Comparison of ENCODE assay signal across 8 cellular contexts in genomic region chr17:45316271-45317112, GRCh38. TPM values are rescaled to one million over a fixed set of nuclear protein-coding genes. Genes with fewer than 3 reads are reported as not detected.
DNase-seq lines count a peak whose midpoint lies in the region; ATAC-seq, FAIRE-seq and TF ChIP-seq lines count a peak whose summit lies in the region.

TSS of gene MAP3K14 (minus strand) at chr17:45317020. CDS start at chr17:45290745, 26,275 bp downstream.

- in situ Hi-C loops in HepG2 (cut with HindIII; ENCODE audit: extremely low pct_ligation_motif_present, low pct_unique_long_range_greater_than_20kb), result no loop called here

- peak within 1 kb of the TSS; percentile 93 for H3K4me3 Mint-ChIP-seq in HFFc6
- H3K4me3 Mint-ChIP-seq in activated CD4-positive, alpha-beta T cell treated with anti-CD3 and anti-CD28 coated beads, Interleukin-2, amount 10 ng/mL, durations not matched to agents 7 days and 5 days, result peak within 1 kb of the TSS; percentile 84
- H3K4me3 Mint-ChIP-seq in dendritic cell treated with granulocyte-macrophage colony-stimulating factor and Interleukin-4, amounts not matched to agents 40 ng/mL and 50 ng/mL, for 4 days, result peak within 1 kb of the TSS; percentile 93

- TF ChIP-seq EP300 in HepG2 (IDR thresholded peaks at IDR 0.05; ENCODE audit: low read depth in 2 of 2, low read length in 2 of 2), result no peak
- no peak for TF ChIP-seq EP300 in HepG2 (CRISPR knock-in tag; IDR thresholded peaks at IDR 0.05; ENCODE audit: borderline replicate concordance)

- H3K4me1 Mint-ChIP-seq in HFFc6 (ENCODE audit: low read depth), result peaks cover 89% of the 10 kb centered on the region
- H3K4me1 Mint-ChIP-seq in activated CD4-positive, alpha-beta T cell treated with anti-CD3 and anti-CD28 coated beads, Interleukin-2, amount 10 ng/mL, durations not matched to agents 7 days and 5 days, result peaks cover 74% of the 10 kb centered on the region
- H3K4me1 Mint-ChIP-seq in dendritic cell treated with granulocyte-macrophage colony-stimulating factor and Interleukin-4, amounts not matched to agents 40 ng/mL and 50 ng/mL, for 4 days (ENCODE audit: low read depth), result peaks cover 81% of the 10 kb centered on the region

- peaks cover 2 to 29% of the 10 kb centered on the region in 2 experiments; a peak in 3 of 5 replicates for H3K27me3 ChIP-seq in HepG2 (ENCODE audit: control insufficient read depth in 1 of 2, insufficient read depth in 2 of 2, low read length in 2 of 2)

- intact Hi-C loops in dendritic cell treated with granulocyte-macrophage colony-stimulating factor and Interleukin-4, amounts not matched to agents 40 ng/mL and 50 ng/mL, for 4 days (cut with micrococcal nuclease), result loop anchor here (1.0 to 5.0 kb wide), 4 partner anchors 36 to 89 kb away; no protein-coding TSS in a partner anchor
- intact Hi-C loops in HepG2 (cut with micrococcal nuclease; ENCODE audit: unreplicated experiment), result loop anchor here (2.0 kb wide), 1 partner anchor 182 kb away; the partner anchor contains the start of gene ACBD4

- peak within 1 kb of the TSS; percentile 1 for H2AFZ ChIP-seq in HepG2 (ENCODE audit: low read length)

- H3K9me3 ChIP-seq in HepG2 (ENCODE audit: low read length), result no peaks in the 10 kb centered on the region

- DNase-seq in HFFc6 (peak; percentile 45), NCI-H146 treated with DMSO at 0.1 percent for 48 hours (lab: John Stamatoyannopoulos, UW; ENCODE audit: unreplicated experiment) (peak; percentile 48), HepG2 (ENCODE audit: low spot score) (peak; percentile 68)
- DNase-seq in activated CD4-positive, alpha-beta T cell treated with anti-CD3 and anti-CD28 coated beads, Interleukin-2, amount 10 ng/mL, durations not matched to agents 7 days and 5 days, result peak; percentile 67
- peak; percentile 31 for DNase-seq in stimulated activated CD8-positive, alpha-beta memory T cell treated with anti-CD3 and anti-CD28 coated beads, Interleukin-15, amount 100 ng/mL, for 24 hours (ENCODE audit: low read depth)

- FAIRE-seq in HepG2 (lab: Jason Lieb, UNC), result no peak

- H3K36me3 Mint-ChIP-seq in HFFc6 (ENCODE audit: low read depth), result peaks cover 9% of the 10 kb centered on the region
- H3K36me3 Mint-ChIP-seq in activated CD4-positive, alpha-beta T cell treated with anti-CD3 and anti-CD28 coated beads, Interleukin-2, amount 10 ng/mL, durations not matched to agents 7 days and 5 days (ENCODE audit: low read depth), result peaks cover 32% of the 10 kb centered on the region
- H3K36me3 Mint-ChIP-seq in dendritic cell treated with granulocyte-macrophage colony-stimulating factor and Interleukin-4, amounts not matched to agents 40 ng/mL and 50 ng/mL, for 4 days (ENCODE audit: low read depth), result peaks cover 48% of the 10 kb centered on the region

- no peaks in the 10 kb centered on the region for H4K20me1 ChIP-seq in HepG2 (ENCODE audit: insufficient read depth, low read length)

- no TSS peak for BruUV-seq in HepG2 (replicated peaks; lab: Mats Ljungman, UMichigan)

- TF ChIP-seq POLR2A in HepG2 (IDR thresholded peaks at IDR 0.05; ENCODE audit: insufficient read depth in 1 of 2, low read depth in 2 of 2, low read length in 2 of 2), result peak; percentile 82 to 96

- no peaks in the 10 kb centered on the region for H3K36me3 ChIP-seq in HepG2 (replicated peaks in 1 of 2; ENCODE audit: control insufficient read depth in 1 of 2, insufficient read depth in 2 of 2, low read length in 2 of 2)

- peak; percentile 80 for TF ChIP-seq RAD21 in HepG2 (CRISPR knock-in tag; IDR thresholded peaks at IDR 0.05)

- peak; percentile 20; the same call in 1 of the 2 replicates for TF ChIP-seq CTCF in GM12874 (IDR thresholded peaks at IDR 0.05; ENCODE audit: insufficient read depth, low read depth, low read length)
- TF ChIP-seq CTCF in HFFc6 (IDR thresholded peaks at IDR 0.05), result no peak; the same call in none of the 2 replicates
- TF ChIP-seq CTCF in HepG2 (CRISPR knock-in tag; IDR thresholded peaks at IDR 0.05), result peak; percentile 55

- H3K27me3 Mint-ChIP-seq in HFFc6 (ENCODE audit: insufficient read depth), result no peaks in the 10 kb centered on the region; the same call in 1 of the 2 replicates
- no peaks in the 10 kb centered on the region for H3K27me3 Mint-ChIP-seq in activated CD4-positive, alpha-beta T cell treated with anti-CD3 and anti-CD28 coated beads, Interleukin-2, amount 10 ng/mL, durations not matched to agents 7 days and 5 days
- H3K27me3 Mint-ChIP-seq in dendritic cell treated with granulocyte-macrophage colony-stimulating factor and Interleukin-4, amounts not matched to agents 40 ng/mL and 50 ng/mL, for 4 days, result no peaks in the 10 kb centered on the region

- under 1% methylated on average over 46 of the region's 89 CpGs for WGBS in HepG2 (ENCODE audit: low lambda C conversion rate)

- H3K9ac ChIP-seq in HepG2 (ENCODE audit: insufficient read depth, low read depth, low read length), result peak within 1 kb of the TSS; percentile 87

- peaks cover 66% of the 10 kb centered on the region for H3K4me1 ChIP-seq in HepG2 (ENCODE audit: insufficient read depth, low read length)

- H3K27ac Mint-ChIP-seq in HFFc6, result peak within 1 kb of the TSS; percentile 94
- peak within 1 kb of the TSS; percentile 98 for H3K27ac Mint-ChIP-seq in activated CD4-positive, alpha-beta T cell treated with anti-CD3 and anti-CD28 coated beads, Interleukin-2, amount 10 ng/mL, durations not matched to agents 7 days and 5 days
- peak within 1 kb of the TSS; percentile 96 for H3K27ac Mint-ChIP-seq in dendritic cell treated with granulocyte-macrophage colony-stimulating factor and Interleukin-4, amounts not matched to agents 40 ng/mL and 50 ng/mL, for 4 days

- H3K4me3 ChIP-seq in HepG2 (replicated peaks in 1 of 3; ENCODE audit: insufficient read depth in 1 of 3, low read depth in 2 of 3, low read length in 3 of 3), result peak within 1 kb of the TSS; percentile 77 to 90 (median 86)

- CTCF ChIA-PET in activated CD4-positive, alpha-beta T cell treated with anti-CD3 and anti-CD28 coated beads, Interleukin-2, amount 10 ng/mL, durations not matched to agents 7 days and 5 days (lab: Charles Lee), result interaction anchor here (0.6 to 2.7 kb wide), 18 partner anchors 9 to 816 kb away, joined by 3 to 13 read pairs (median 4); partner anchors contain the start of gene ACBD4
- CTCF ChIA-PET in HepG2 (lab: Yijun Ruan, JAX; ENCODE audit: low intra/inter-chr PET ratio, low total read pairs), result interaction anchor here (1.0 kb wide), 1 partner anchor 39 kb away, joined by 3 read pairs; no protein-coding TSS in a partner anchor

- H3K79me2 ChIP-seq in HepG2 (ENCODE audit: insufficient read depth, low read length), result peaks cover 41% of the 10 kb centered on the region

- POLR2A ChIA-PET in activated CD4-positive, alpha-beta T cell treated with anti-CD3 and anti-CD28 coated beads, Interleukin-2, amount 10 ng/mL, durations not matched to agents 7 days and 5 days (lab: Charles Lee), result interaction anchor here (0.6 to 1.2 kb wide), 4 partner anchors 82 to 1143 kb away, joined by 3 to 8 read pairs (median 4); no protein-coding TSS in a partner anchor
- POLR2A ChIA-PET in HepG2 (lab: Yijun Ruan, JAX), result interaction anchor here (0.6 to 4.6 kb wide), 23 partner anchors 8 to 611 kb away, joined by 3 to 28 read pairs (median 5); partner anchors contain the start of genes HEXIM1, HEXIM2 and NMT1

- no peaks in the 10 kb centered on the region for H3K9me3 Mint-ChIP-seq in HFFc6
- no peaks in the 10 kb centered on the region for H3K9me3 Mint-ChIP-seq in activated CD4-positive, alpha-beta T cell treated with anti-CD3 and anti-CD28 coated beads, Interleukin-2, amount 10 ng/mL, durations not matched to agents 7 days and 5 days
- no peaks in the 10 kb centered on the region for H3K9me3 Mint-ChIP-seq in dendritic cell treated with granulocyte-macrophage colony-stimulating factor and Interleukin-4, amounts not matched to agents 40 ng/mL and 50 ng/mL, for 4 days

- ATAC-seq in HepG2, result peak; percentile 66
- ATAC-seq in HG03342 (IDR thresholded peaks at IDR 0.05; ENCODE audit: unreplicated experiment), result no peak

- peak within 1 kb of the TSS; percentile 94 for H3K4me2 ChIP-seq in HepG2 (ENCODE audit: low read depth, low read length)

- H3K27ac ChIP-seq in HepG2 (ENCODE audit: extremely low read length, insufficient read depth, low read length), result peak within 1 kb of the TSS; percentile 84

TF ChIP-seq in HepG2, 621 proteins besides CTCF, POLR2A, EP300 and RAD21 (continues in another document):
- no peak for TF ChIP-seq ZNF136 (CRISPR knock-in tag; IDR thresholded peaks at IDR 0.05; ENCODE audit: low read depth)
- peak; percentile 35; the same call in 1 of the 2 replicates for TF ChIP-seq ZBTB20 (CRISPR knock-in tag; IDR thresholded peaks at IDR 0.05; ENCODE audit: borderline replicate concordance, low read depth)
- TF ChIP-seq ZNF629 (CRISPR knock-in tag; conservative IDR thresholded peaks at IDR 0.05), result no peak; the same call in 1 of the 2 replicates
- peak; percentile 85 for TF ChIP-seq POLR2G (IDR thresholded peaks at IDR 0.05; ENCODE audit: low read depth, low read length)

RNA-seq across cellular contexts. Expression of gene MAP3K14, which starts in this region (rescaled TPM):
- 1 to 10 TPM; 5.6 to 8.8 (median 6.6) TPM for total RNA-seq in HFFc6 (2021; fragmentation: NEBNext Ultra II Directional; extraction: Animal tissue kit (Norgen Biotek cat#: 25700))
- 10 to 100 TPM; 25.8 to 26.0 TPM for total RNA-seq in activated CD4-positive, alpha-beta T cell treated with anti-CD3 and anti-CD28 coated beads, Interleukin-2, amount 10 ng/mL, durations not matched to agents 7 days and 5 days
- 1.2 and 2.6 TPM in 2 replicates for total RNA-seq in HepG2 (2016; rRNA removed; fragmentation: Illumina TruSeq; extraction: Trizol)
- 2.1 and 2.5 TPM in 2 replicates for total RNA-seq in HepG2 (2016; cell fraction: cytosol; rRNA removed; fragmentation: Illumina TruSeq; extraction: Trizol; ENCODE audit: low read depth)
- 1.1 and 2.6 TPM in 2 replicates for total RNA-seq in HepG2 (2016; cell fraction: insoluble cytoplasmic fraction; rRNA removed; fragmentation: Illumina TruSeq; extraction: Trizol)
- total RNA-seq in HepG2 (2016; cell fraction: membrane; rRNA removed; fragmentation: Illumina TruSeq; extraction: Trizol), result 2.1 and 2.4 TPM in 2 replicates
- total RNA-seq in HepG2 (2016; cell fraction: nucleus; rRNA removed; fragmentation: Illumina TruSeq; extraction: Trizol), result 3.1 and 3.3 TPM in 2 replicates
- polyA plus RNA-seq in HepG2 (2011; rRNA removed), result 2.6 and 4.0 TPM in 2 replicates
- 1.8 and 2.4 TPM in 2 replicates for polyA plus RNA-seq in HepG2 (2011; cell fraction: cytosol; rRNA removed)
- 10.1 and 10.7 TPM in 2 replicates for polyA plus RNA-seq in HepG2 (2011; cell fraction: nucleus; rRNA removed)
- polyA plus RNA-seq in HepG2 (2012), result 1.6 and 2.1 TPM in 2 replicates
- 1.6 and 2.0 TPM in 2 replicates for polyA plus RNA-seq in HepG2 (2016; cell fraction: cytosol; fragmentation: Illumina TruSeq; extraction: Trizol; ENCODE audit: low read depth)
- polyA plus RNA-seq in HepG2 (2016; cell fraction: insoluble cytoplasmic fraction; fragmentation: Illumina TruSeq; extraction: Trizol; ENCODE audit: low read depth), result 1.3 and 1.9 TPM in 2 replicates
- 1.6 and 2.3 TPM in 2 replicates for polyA plus RNA-seq in HepG2 (2016; cell fraction: membrane; fragmentation: Illumina TruSeq; extraction: Trizol; ENCODE audit: low read depth)
- polyA plus RNA-seq in HepG2 (2016; cell fraction: nucleus; fragmentation: Illumina TruSeq; extraction: Trizol; ENCODE audit: insufficient read depth, low read depth), result 10.6 and 10.8 TPM in 2 replicates
- 2.2 and 7.2 TPM in 2 replicates for polyA minus RNA-seq in HepG2 (2011; rRNA and poly(A)+ RNA removed; ENCODE audit: low replicate concordance)
- polyA minus RNA-seq in HepG2 (2011; cell fraction: cytosol; rRNA and poly(A)+ RNA removed), result 0.40 and 0.44 TPM in 2 replicates
- polyA minus RNA-seq in HepG2 (2011; cell fraction: nucleus; rRNA and poly(A)+ RNA removed), result 3.2 and 3.7 TPM in 2 replicates
